Comparison of ENCODE assay signal across 8 cellular contexts in genomic region chr20:43749734-43750294, GRCh38. TPM values are rescaled to one million over a fixed set of nuclear protein-coding genes. Genes with fewer than 3 reads are reported as not detected.
DNase-seq lines count a peak whose midpoint lies in the region; ATAC-seq, FAIRE-seq and TF ChIP-seq lines count a peak whose summit lies in the region.

No MANE protein-coding gene starts in this region.

- peaks cover 8% of the 10 kb centered on the region for H3K4me1 Mint-ChIP-seq in WTC11

- H4K20me1 ChIP-seq in keratinocyte (ENCODE audit: control insufficient read depth, extremely low read depth, insufficient read depth, low read length) = no peaks in the 10 kb centered on the region

- POLR2A ChIA-PET in WTC11 (lab: Charles Lee) = no interaction called here

- H3K4me3 ChIP-seq in keratinocyte (ENCODE audit: control insufficient read depth in 2 of 3, extremely low read depth in 1 of 3, insufficient read depth in 2 of 3, low read depth in 1 of 3, low read length in 3 of 3) = no peak overlapping the region

- CTCF ChIA-PET in WTC11 (lab: Charles Lee) = interaction anchor here (0.6 to 2.3 kb wide), 30 partner anchors 9 to 668 kb away, joined by 3 to 10 read pairs (median 4); partner anchors contain the start of gene IFT52

- peak overlapping the region; percentile 53 for H2AFZ ChIP-seq in keratinocyte (ENCODE audit: control insufficient read depth, low read length)

- H3K9me3 Mint-ChIP-seq in WTC11 = peaks cover 4% of the 10 kb centered on the region; the same call in 1 of the 2 replicates

- H3K27me3 Mint-ChIP-seq in WTC11 (ENCODE audit: low read depth) = peaks cover 5% of the 10 kb centered on the region; the same call in 1 of the 2 replicates

- H3K27ac ChIP-seq in keratinocyte (ENCODE audit: control insufficient read depth, insufficient read depth, low read length) = no peak overlapping the region

- peak; percentile 44 for DNase-seq in NCI-H1436 (lab: John Stamatoyannopoulos, UW)
- DNase-seq in NCI-H1436 treated with DMSO at 0.1 percent for 48 hours (lab: John Stamatoyannopoulos, UW) = no peak
- DNase-seq in NCI-H1092 (lab: John Stamatoyannopoulos, UW) = peak; percentile 34
- peak; percentile 93 for DNase-seq in WTC11 (ENCODE audit: low spot score)
- peak; percentile 75 to 90 for DNase-seq in T47D (ENCODE audit: low read depth in 1 of 2, low spot score in 1 of 2)
- no peak for DNase-seq in keratinocyte (ENCODE audit: low read depth, low spot score)
- peak; percentile 69 for DNase-seq in stimulated activated CD4-positive, alpha-beta T cell treated with anti-CD3 and anti-CD28 coated beads, Interleukin-2, amount 100 ng/mL, for 4 hours (ENCODE audit: low read depth)

- FAIRE-seq in keratinocyte (lab: Jason Lieb, UNC) = no peak

- no peak overlapping the region for H3K27ac Mint-ChIP-seq in WTC11

- dilution Hi-C loops in keratinocyte (cut with MboI; ENCODE audit: extremely low pct_ligation_motif_present, low sequenced_read_pairs) = no loop called here

- no peaks in the 10 kb centered on the region for H3K36me3 ChIP-seq in keratinocyte (ENCODE audit: control insufficient read depth in 2 of 2, extremely low read depth in 1 of 2, insufficient read depth in 2 of 2, low read length in 2 of 2)

- no peaks in the 10 kb centered on the region for H3K9me3 ChIP-seq in keratinocyte (ENCODE audit: control insufficient read depth, low read depth, low read length)

- no peaks in the 10 kb centered on the region for H3K36me3 Mint-ChIP-seq in WTC11

- no peak overlapping the region for H3K4me3 Mint-ChIP-seq in WTC11

- no peaks in the 10 kb centered on the region for H3K79me2 ChIP-seq in keratinocyte (ENCODE audit: control insufficient read depth, insufficient read depth, low read length)

- TF ChIP-seq CTCF in WTC11 (IDR thresholded peaks at IDR 0.05) = peak; percentile 100
- peak; percentile 88 to 99 (median 96) for TF ChIP-seq CTCF in keratinocyte (optimal IDR thresholded peaks at IDR 0.05 in 1 of 3, IDR thresholded peaks at IDR 0.05 in 1 of 3, conservative IDR thresholded peaks at IDR 0.05 in 1 of 3; ENCODE audit: extremely low read depth in 1 of 3, insufficient read depth in 2 of 3, low read length in 3 of 3)

- in situ Hi-C loops in T47D (cut with HindIII; ENCODE audit: low pct_unique_long_range_greater_than_20kb, low sequenced_read_pairs) = no loop called here

- no peaks in the 10 kb centered on the region for H3K9me1 ChIP-seq in keratinocyte (ENCODE audit: control insufficient read depth, extremely low read depth, insufficient read depth, low read length)

- ATAC-seq in WTC11 (peak; percentile 87), GM18511 (IDR thresholded peaks at IDR 0.05; ENCODE audit: unreplicated experiment) (no peak)

- H3K9ac ChIP-seq in keratinocyte (ENCODE audit: control insufficient read depth, extremely low read depth, insufficient read depth, low read length) = no peak overlapping the region

- no peaks in the 10 kb centered on the region for H3K27me3 ChIP-seq in keratinocyte (ENCODE audit: control insufficient read depth, extremely low read depth, insufficient read depth, low read length)

- H3K4me1 ChIP-seq in keratinocyte (ENCODE audit: control insufficient read depth, extremely low read depth, insufficient read depth, low read length) = peaks cover 13% of the 10 kb centered on the region

- no peak overlapping the region for H3K4me2 ChIP-seq in keratinocyte (ENCODE audit: control insufficient read depth, extremely low read depth, insufficient read depth, low read depth, low read length)

TF ChIP-seq in WTC11, 78 proteins besides CTCF, POLR2A, EP300 and RAD21:
- TF ChIP-seq TP53 (CRISPR knock-in tag; IDR thresholded peaks at IDR 0.05) (no peak), GABPB1 (CRISPR knock-in tag; IDR thresholded peaks at IDR 0.05) (0 out of 2 replicates have a peak, but pooled peaks have one; percentile 10)

RNA-seq across cellular contexts. Expression of gene GTSF1L, which starts 23.0 kb away (rescaled TPM):
- not detected in 3 replicates for total RNA-seq in WTC11 (2021)
- not detected in 3 replicates for polyA plus RNA-seq in keratinocyte
- polyA plus RNA-seq in keratinocyte (2011; ENCODE audit: low read depth) = not detected
- polyA plus RNA-seq in keratinocyte (2011; cell fraction: cytosol; rRNA removed) = not detected in 2 replicates
- not detected in 2 replicates for polyA plus RNA-seq in keratinocyte (2011; cell fraction: nucleus; rRNA removed)
- polyA plus RNA-seq in keratinocyte (2012; ENCODE audit: low replicate concordance) = not detected in 2 replicates
- polyA minus RNA-seq in keratinocyte = not detected in 3 replicates
- not detected for polyA minus RNA-seq in keratinocyte (2011; cell fraction: cytosol; rRNA and poly(A)+ RNA removed)
- not detected in 2 replicates for polyA minus RNA-seq in keratinocyte (2011; cell fraction: nucleus; rRNA and poly(A)+ RNA removed)

Comparison
In these comparisons a context has a peak if more than half of its experiments do, and no peak if none do; other contexts are left out.
1. DNase-seq: peak in NCI-H1436 (single experiment), NCI-H1092 (single experiment), WTC11 (single experiment), T47D (2 of 2) and stimulated activated CD4-positive, alpha-beta T cell treated with anti-CD3 and anti-CD28 coated beads, Interleukin-2, amount 100 ng/mL, for 4 hours (single experiment); none in NCI-H1436 treated with DMSO at 0.1 percent for 48 hours (single experiment) and keratinocyte (single experiment).